In the genomic region with DNA sequence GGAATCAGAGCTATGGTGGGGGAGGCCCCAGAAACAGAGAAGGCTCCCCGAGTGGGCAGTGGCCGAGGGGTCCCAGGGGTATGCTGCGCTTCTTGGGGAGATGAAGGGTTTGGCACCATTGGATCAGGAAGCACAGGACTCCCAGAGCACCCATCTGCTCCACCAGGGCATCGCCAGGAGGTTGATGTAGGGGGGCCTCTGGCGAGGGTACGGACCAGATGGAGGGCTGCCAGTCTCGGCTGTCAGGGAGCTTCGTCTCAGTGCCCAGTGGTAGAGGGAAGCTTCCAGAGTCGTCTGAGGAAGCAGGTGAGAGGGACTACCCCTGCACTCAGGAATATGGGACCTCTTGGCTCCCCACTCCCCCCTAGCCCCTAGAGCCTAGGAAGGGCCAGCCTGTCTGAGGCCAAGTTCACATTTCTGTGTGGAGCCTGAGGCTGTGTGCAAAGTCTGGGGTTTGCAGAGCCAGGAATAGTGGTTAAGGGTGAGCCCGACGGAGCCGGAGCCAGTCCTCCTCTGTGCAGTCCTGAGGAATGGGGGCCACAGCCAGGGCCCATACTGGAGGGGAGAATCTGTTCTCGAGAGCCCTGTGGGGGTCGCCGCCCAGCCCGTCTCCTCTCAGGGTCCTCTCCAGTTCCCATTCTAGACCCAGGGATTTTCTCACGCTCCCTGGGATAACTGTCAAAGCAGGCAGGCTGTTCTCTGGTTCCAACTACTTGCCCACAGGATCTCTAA, we compare ENCODE assay signal across 9 cellular contexts. TPM values are rescaled to one million over a fixed set of nuclear protein-coding genes. Genes with fewer than 3 reads are reported as not detected.
DNase-seq lines count a peak whose midpoint lies in the region; ATAC-seq and TF ChIP-seq lines count a peak whose summit lies in the region.
"Had no signal": no experiment of that assay in that cellular context is flagged by ENCODE, and none has a peak within 500 bp of the region (broad histone marks: within the 10 kb centered on the region; RNA-seq: fewer than 3 reads in every experiment).

No MANE protein-coding gene starts in this region.

- no peak overlapping the region for H3K4me2 ChIP-seq in neural progenitor cell

- H3K79me2 ChIP-seq in neural progenitor cell (ENCODE audit: low read depth), result no peaks in the 10 kb centered on the region

- H2AFZ ChIP-seq in neural progenitor cell (replicated peaks), result no peak overlapping the region

- H3K36me3 ChIP-seq in neural progenitor cell, result no peaks in the 10 kb centered on the region

- H3K4me3 Mint-ChIP-seq in activated naive CD8-positive, alpha-beta T cell treated with anti-CD3 and anti-CD28 coated beads, Interleukin-2, amount 10 ng/mL, durations not matched to agents 7 days and 5 days, result no peak overlapping the region
- H3K4me3 Mint-ChIP-seq in neural progenitor cell, result peak overlapping the region; percentile 11

- H3K27me3 ChIP-seq in neural progenitor cell, result peaks cover 6% of the 10 kb centered on the region

- POLR2A ChIA-PET in activated naive CD8-positive, alpha-beta T cell treated with anti-CD3 and anti-CD28 coated beads, Interleukin-2, amount 10 ng/mL, durations not matched to agents 7 days and 5 days (lab: Charles Lee), result interaction anchor here (1.4 kb wide), 1 partner anchor 50 kb away, joined by 3 read pairs; no protein-coding TSS in a partner anchor

- H3K9ac ChIP-seq in neural progenitor cell, result no peak overlapping the region

- no peak for ATAC-seq in activated naive CD8-positive, alpha-beta T cell treated with anti-CD3 and anti-CD28 coated beads, Interleukin-2, amount 10 ng/mL, durations not matched to agents 7 days and 5 days (ENCODE audit: low read depth)
- no peak for ATAC-seq in HG02588 (IDR thresholded peaks at IDR 0.05; ENCODE audit: unreplicated experiment)

- no peaks in the 10 kb centered on the region for H3K9me3 ChIP-seq in neural progenitor cell (ENCODE audit: low read depth)

- H3K27ac Mint-ChIP-seq in activated naive CD8-positive, alpha-beta T cell treated with anti-CD3 and anti-CD28 coated beads, Interleukin-2, amount 10 ng/mL, durations not matched to agents 7 days and 5 days, result peak overlapping the region; percentile 83
- no peak overlapping the region for H3K27ac Mint-ChIP-seq in neural progenitor cell

- peaks cover 13% of the 10 kb centered on the region for H4K20me1 ChIP-seq in neural progenitor cell (ENCODE audit: low read depth)

- peaks cover 13% of the 10 kb centered on the region for H3K36me3 Mint-ChIP-seq in activated naive CD8-positive, alpha-beta T cell treated with anti-CD3 and anti-CD28 coated beads, Interleukin-2, amount 10 ng/mL, durations not matched to agents 7 days and 5 days
- peaks cover 16% of the 10 kb centered on the region for H3K36me3 Mint-ChIP-seq in neural progenitor cell

- no peak overlapping the region for H3K4me3 ChIP-seq in neural progenitor cell

- no peaks in the 10 kb centered on the region for H3K27me3 Mint-ChIP-seq in activated naive CD8-positive, alpha-beta T cell treated with anti-CD3 and anti-CD28 coated beads, Interleukin-2, amount 10 ng/mL, durations not matched to agents 7 days and 5 days
- H3K27me3 Mint-ChIP-seq in neural progenitor cell (ENCODE audit: insufficient read depth, low read depth), result peaks cover 19% of the 10 kb centered on the region

- H3K27ac ChIP-seq in neural progenitor cell, result no peak overlapping the region

- no peak for TF ChIP-seq CTCF in neural progenitor cell (IDR thresholded peaks at IDR 0.05)

- peaks cover 8% of the 10 kb centered on the region for H3K4me1 Mint-ChIP-seq in activated naive CD8-positive, alpha-beta T cell treated with anti-CD3 and anti-CD28 coated beads, Interleukin-2, amount 10 ng/mL, durations not matched to agents 7 days and 5 days
- H3K4me1 Mint-ChIP-seq in neural progenitor cell, result peaks cover 10% of the 10 kb centered on the region

- H3F3A ChIP-seq in neural progenitor cell (ENCODE audit: low read depth), result no peaks in the 10 kb centered on the region

- H3K9me3 Mint-ChIP-seq in activated naive CD8-positive, alpha-beta T cell treated with anti-CD3 and anti-CD28 coated beads, Interleukin-2, amount 10 ng/mL, durations not matched to agents 7 days and 5 days, result no peaks in the 10 kb centered on the region
- H3K9me3 Mint-ChIP-seq in neural progenitor cell, result no peaks in the 10 kb centered on the region

- peaks cover 15% of the 10 kb centered on the region for H3K4me1 ChIP-seq in neural progenitor cell

- DNase-seq in NCI-H2171 (lab: John Stamatoyannopoulos, UW), result peak; percentile 32
- no peak for DNase-seq in activated naive CD8-positive, alpha-beta T cell treated with anti-CD3 and anti-CD28 coated beads, Interleukin-2, amount 10 ng/mL, durations not matched to agents 7 days and 5 days
- DNase-seq in neural progenitor cell (ENCODE audit: low spot score), result no peak
- DNase-seq in amniotic stem cell (lab: John Stamatoyannopoulos, UW), result no peak
- no peak for DNase-seq in hepatic stellate cell (ENCODE audit: low spot score)
- DNase-seq: DND-41, NCI-H1092, retina had no signal

RNA-seq across cellular contexts. Expression of a gene that starts 10.2 kb away (rescaled TPM):
- 10 to 100 TPM; 13.4 to 13.9 TPM for total RNA-seq in activated naive CD8-positive, alpha-beta T cell treated with anti-CD3 and anti-CD28 coated beads, Interleukin-2, amount 10 ng/mL, durations not matched to agents 7 days and 5 days
- total RNA-seq in neural progenitor cell (ENCODE audit: low replicate concordance), result 8.3 and 16.7 TPM in 2 replicates

RNA-seq across cellular contexts. Expression of a gene that starts 24.5 kb away (rescaled TPM):
- total RNA-seq in activated naive CD8-positive, alpha-beta T cell treated with anti-CD3 and anti-CD28 coated beads, Interleukin-2, amount 10 ng/mL, durations not matched to agents 7 days and 5 days, result 1 to 10 TPM in 1 of 2 experiments, under 1 TPM in 1; 0.94 to 1.1 TPM
- total RNA-seq in neural progenitor cell (ENCODE audit: low replicate concordance), result 0.58 and 1.2 TPM in 2 replicates

RNA-seq across cellular contexts. Expression of a gene that starts 36.5 kb away (rescaled TPM):
- 100 to 1,000 TPM; 200 to 215 TPM for total RNA-seq in activated naive CD8-positive, alpha-beta T cell treated with anti-CD3 and anti-CD28 coated beads, Interleukin-2, amount 10 ng/mL, durations not matched to agents 7 days and 5 days
- total RNA-seq in neural progenitor cell (ENCODE audit: low replicate concordance), result 7.2 and 14.2 TPM in 2 replicates

RNA-seq across cellular contexts. Expression of a gene that starts 57.9 kb away (rescaled TPM):
- under 1 TPM in 1 of 2 experiments, not detected in 1; 0.30 TPM for total RNA-seq in activated naive CD8-positive, alpha-beta T cell treated with anti-CD3 and anti-CD28 coated beads, Interleukin-2, amount 10 ng/mL, durations not matched to agents 7 days and 5 days
- not detected in 2 replicates for total RNA-seq in neural progenitor cell (ENCODE audit: low replicate concordance)

Comparison
In these comparisons a context has a peak if more than half of its experiments do, and no peak if none do; other contexts are left out.
1. RNA of a gene that starts 36.5 kb away (total RNA-seq): 200 to 215 TPM in activated naive CD8-positive, alpha-beta T cell treated with anti-CD3 and anti-CD28 coated beads, Interleukin-2, amount 10 ng/mL, durations not matched to agents 7 days and 5 days; 7.2 to 14.2 TPM in neural progenitor cell; every median in the first group is over 10 times any median in the second.